8 cellular contexts compared by ENCODE assay signal in genomic region chr12:54759751-54760150, GRCh38.
DNase-seq lines count a peak whose midpoint lies in the region; ATAC-seq, FAIRE-seq and TF ChIP-seq lines count a peak whose summit lies in the region.

No MANE protein-coding gene starts in this region.

- no peaks in the 10 kb centered on the region for H3K4me1 ChIP-seq in A549
- no peaks in the 10 kb centered on the region for H3K4me1 ChIP-seq in CD8-positive, alpha-beta T cell (ENCODE audit: insufficient read depth, low read length)

- intact Hi-C loops in CD8-positive, alpha-beta T cell (cut with DNase I, micrococcal nuclease) = no loop called here

- no peak for TF ChIP-seq EP300 in A549 (IDR thresholded peaks at IDR 0.05)

- no peaks in the 10 kb centered on the region for H3K36me3 Mint-ChIP-seq in osteocyte (ENCODE audit: unreplicated experiment)
- peaks cover 3% of the 10 kb centered on the region for H3K36me3 Mint-ChIP-seq in CD8-positive, alpha-beta T cell

- no peak overlapping the region for H3K4me3 Mint-ChIP-seq in osteocyte (ENCODE audit: unreplicated experiment)
- H3K4me3 Mint-ChIP-seq in CD8-positive, alpha-beta T cell = no peak overlapping the region

- H3K9me3 Mint-ChIP-seq in osteocyte (ENCODE audit: unreplicated experiment) = no peaks in the 10 kb centered on the region
- peaks cover 7% of the 10 kb centered on the region for H3K9me3 Mint-ChIP-seq in CD8-positive, alpha-beta T cell

- H3K4me3 ChIP-seq in A549 (no peak overlapping the region), astrocyte of the cerebellum (ENCODE audit: low read depth, low read length) (no peak overlapping the region)
- H3K4me3 ChIP-seq in CD8-positive, alpha-beta T cell (ENCODE audit: low read depth, low read length) = no peak overlapping the region

- H3K36me3 ChIP-seq in CD8-positive, alpha-beta T cell (ENCODE audit: insufficient read depth, low read length) = no peaks in the 10 kb centered on the region

- no peaks in the 10 kb centered on the region; the same call in 2 of the 3 replicates for H3K9me3 ChIP-seq in A549
- H3K9me3 ChIP-seq in CD8-positive, alpha-beta T cell (ENCODE audit: low read length) = no peaks in the 10 kb centered on the region

- no peaks in the 10 kb centered on the region for H3K4me1 Mint-ChIP-seq in osteocyte (ENCODE audit: unreplicated experiment)
- peaks cover 9% of the 10 kb centered on the region for H3K4me1 Mint-ChIP-seq in CD8-positive, alpha-beta T cell (ENCODE audit: low read depth)

- DNase-seq in A549 (ENCODE audit: low read depth in 1 of 2, low spot score in 1 of 2) = peak in 1 of 2 experiments; percentile 56
- DNase-seq in GM10266 (ENCODE audit: extremely low spot score) = peak; percentile 15
- peak; percentile 38 for DNase-seq in NCI-H1092 (lab: John Stamatoyannopoulos, UW)
- no peak for DNase-seq in astrocyte of the cerebellum (ENCODE audit: low read depth)
- DNase-seq in osteocyte (ENCODE audit: extremely low spot score, unreplicated experiment) = no peak
- DNase-seq in stimulated activated CD4-positive, alpha-beta T cell treated with anti-CD3 and anti-CD28 coated beads, Interleukin-1b, Interleukin-23, amount 100 ng/mL, for 48 hours = no peak
- DNase-seq in CD8-positive, alpha-beta T cell = no peak

- H3K27ac ChIP-seq in A549 = no peak overlapping the region
- H3K27ac ChIP-seq in CD8-positive, alpha-beta T cell (ENCODE audit: low read depth, low read length) = no peak overlapping the region

- 5% methylated on average over 1 of the region's 1 CpG for WGBS in A549 (ENCODE audit: missing lambda C conversion rate)

- POLR2A ChIA-PET in A549 (lab: Yijun Ruan, JAX) = no interaction called here
- POLR2A ChIA-PET in CD8-positive, alpha-beta T cell (lab: Charles Lee) = interaction anchor here (0.5 to 1.6 kb wide), 2 partner anchors 10 to 118 kb away, joined by 5 to 6 read pairs; no protein-coding TSS in a partner anchor

- TF ChIP-seq RAD21 in A549 (conservative IDR thresholded peaks at IDR 0.05 in 1 of 2, IDR thresholded peaks at IDR 0.05 in 1 of 2) = peak; percentile 69 to 83

- no peaks in the 10 kb centered on the region for H3K27me3 ChIP-seq in CD8-positive, alpha-beta T cell (ENCODE audit: insufficient read depth, low read length)

- CTCF ChIA-PET in A549 (lab: Yijun Ruan, JAX) = interaction anchor here (0.7 to 3.8 kb wide), 15 partner anchors 10 to 316 kb away, joined by 3 to 81 read pairs (median 4); no protein-coding TSS in a partner anchor
- CTCF ChIA-PET in CD8-positive, alpha-beta T cell (lab: Charles Lee) = interaction anchor here (0.6 to 3.6 kb wide), 13 partner anchors 10 to 313 kb away, joined by 3 to 35 read pairs (median 4); partner anchors contain the start of gene TESPA1

- peak; percentile 52 for TF ChIP-seq CTCF in A549 (IDR thresholded peaks at IDR 0.05)
- peak; percentile 48 for TF ChIP-seq CTCF in GM10266 (IDR thresholded peaks at IDR 0.05; ENCODE audit: control insufficient read depth, insufficient read depth, low read depth, missing control alignments)
- peak; percentile 12 for TF ChIP-seq CTCF in astrocyte of the cerebellum (IDR thresholded peaks at IDR 0.05; ENCODE audit: low read depth, low read length, missing control alignments)
- TF ChIP-seq CTCF in osteocyte (IDR thresholded peaks at IDR 0.05) = peak; percentile 15
- no peak for TF ChIP-seq CTCF in CD8-positive, alpha-beta T cell (IDR thresholded peaks at IDR 0.05)

- H3K4me2 ChIP-seq in A549 = no peak overlapping the region

- peak; percentile 90 to 92; a peak in 5 of 6 replicates for ATAC-seq in A549
- ATAC-seq in HG03039 (IDR thresholded peaks at IDR 0.05; ENCODE audit: unreplicated experiment) = no peak
- no peak for ATAC-seq in CD8-positive, alpha-beta T cell

- in situ Hi-C loops in astrocyte of the cerebellum (cut with HindIII; ENCODE audit: low sequenced_read_pairs) = loop anchor here (25.0 kb wide), 1 partner anchor 203 kb away; no protein-coding TSS in a partner anchor

- peaks cover 10% of the 10 kb centered on the region for H3K27me3 Mint-ChIP-seq in osteocyte (ENCODE audit: unreplicated experiment)
- no peaks in the 10 kb centered on the region for H3K27me3 Mint-ChIP-seq in CD8-positive, alpha-beta T cell (ENCODE audit: low read depth)

- no peak for TF ChIP-seq POLR2A in A549 (IDR thresholded peaks at IDR 0.05; ENCODE audit: low read length)

- H3K27ac Mint-ChIP-seq in osteocyte (ENCODE audit: unreplicated experiment) = no peak overlapping the region
- H3K27ac Mint-ChIP-seq in CD8-positive, alpha-beta T cell = no peak overlapping the region

- no peak for FAIRE-seq in A549 (lab: Jason Lieb, UNC)

TF ChIP-seq in A549, 52 proteins besides CTCF, POLR2A, EP300 and RAD21:
- TF ChIP-seq SMC3 (IDR thresholded peaks at IDR 0.05) = peak; percentile 73
- TF ChIP-seq HOXB13 (CRISPR knock-in tag; IDR thresholded peaks at IDR 0.05; ENCODE audit: low read depth) = no peak
TF ChIP-seq in A549: peak in this region for 1.

Comparison
In these comparisons a context has a peak if more than half of its experiments do, and no peak if none do; other contexts are left out.
1. ATAC-seq: peak in A549 (2 of 2); none in HG03039 (single experiment) and CD8-positive, alpha-beta T cell (single experiment).
2. DNase-seq: peak in GM10266 (single experiment) and NCI-H1092 (single experiment); none in astrocyte of the cerebellum (single experiment), osteocyte (single experiment), stimulated activated CD4-positive, alpha-beta T cell treated with anti-CD3 and anti-CD28 coated beads, Interleukin-1b, Interleukin-23, amount 100 ng/mL, for 48 hours (single experiment) and CD8-positive, alpha-beta T cell (0 of 7).